ENCODE assay signal across 10 cellular contexts in genomic region chr5:36153727-36154126, GRCh38. TPM values are rescaled to one million over a fixed set of nuclear protein-coding genes. Genes with fewer than 3 reads are reported as not detected.
A peak's percentile ranks its signal among the peaks of the same experiment; 100 is the strongest.
DNase-seq lines count a peak whose midpoint lies in the region; ATAC-seq, FAIRE-seq and TF ChIP-seq lines count a peak whose summit lies in the region.
"Had no signal": no experiment of that assay in that cellular context is flagged by ENCODE, and none has a peak within 500 bp of the region (broad histone marks: within the 10 kb centered on the region; RNA-seq: fewer than 3 reads in every experiment).

No MANE protein-coding gene starts in this region.

- H4K20me1 ChIP-seq in DND-41 (ENCODE audit: insufficient read depth, low read length), result peaks cover 21% of the 10 kb centered on the region; the same call in 1 of the 2 replicates
- H4K20me1 ChIP-seq in K562 (replicated peaks; ENCODE audit: control insufficient read depth, insufficient read depth, low read length), result no peaks in the 10 kb centered on the region

- peak overlapping the region; percentile 88 for H3K4me2 ChIP-seq in DND-41 (ENCODE audit: insufficient read depth, low read length)
- peak overlapping the region; percentile 98 for H3K4me2 ChIP-seq in K562 (ENCODE audit: insufficient read depth, low read length)

- no peaks in the 10 kb centered on the region for H3K9me1 ChIP-seq in K562 (ENCODE audit: control insufficient read depth, insufficient read depth, low read length)

- CTCF ChIA-PET in K562 (lab: Yijun Ruan, JAX; ENCODE audit: low intra/inter-chr PET ratio), result no interaction called here

- H3K36me3 ChIP-seq in DND-41 (ENCODE audit: insufficient read depth, low read length) (peaks cover 59% of the 10 kb centered on the region), MG63 (peaks cover 61% of the 10 kb centered on the region), K562 (ENCODE audit: control insufficient read depth, insufficient read depth, low read length) (peaks cover 61% of the 10 kb centered on the region), stomach (peaks cover 0 to 37% (median 34%) of the 10 kb centered on the region in 4 donors)
- H3K36me3 ChIP-seq: thoracic aorta had no signal

- FAIRE-seq in K562 (lab: Jason Lieb, UNC), result no peak

- WGBS in K562 (ENCODE audit: insufficient coverage, low coverage, missing lambda C conversion rate), result 63% methylated on average over 4 of the region's 4 CpGs
- WGBS in stomach, 5 donors, result 25 to 60% (median 47%) methylated on average over 4 of the region's 4 CpGs

- H3K27ac Mint-ChIP-seq in neural crest cell (ENCODE audit: unreplicated experiment), result no peak overlapping the region

- H3K9ac ChIP-seq in DND-41 (ENCODE audit: low read depth, low read length) (peak overlapping the region; percentile 65), K562 (ENCODE audit: insufficient read depth in 1 of 2, low read depth in 2 of 2, low read length in 2 of 2) (peak overlapping the region; percentile 56 to 88; a peak in 3 of 4 replicates)

- H3K79me2 ChIP-seq in DND-41 (ENCODE audit: insufficient read depth, low read length) (peaks cover 98% of the 10 kb centered on the region), K562 (ENCODE audit: control insufficient read depth, insufficient read depth, low read length) (peaks cover 93% of the 10 kb centered on the region)

- H3K4me3 Mint-ChIP-seq in neural crest cell, result peak overlapping the region; percentile 98

- H3K9me3 Mint-ChIP-seq in neural crest cell, result no peaks in the 10 kb centered on the region

- H3K4me1 Mint-ChIP-seq in neural crest cell, result peaks cover 47% of the 10 kb centered on the region

- TF ChIP-seq EP300 in K562 (IDR thresholded peaks at IDR 0.05; ENCODE audit: low read length) (no peak), stomach (IDR thresholded peaks at IDR 0.05) (no peak)

- H3K4me1 ChIP-seq in DND-41 (ENCODE audit: insufficient read depth, low read length) (peaks cover 77% of the 10 kb centered on the region), K562 (replicated peaks in 1 of 2; ENCODE audit: control insufficient read depth in 2 of 2, insufficient read depth in 2 of 2, low read length in 2 of 2) (peaks cover 6 to 13% of the 10 kb centered on the region in 2 experiments), stomach (peaks cover 16 to 77% (median 53%) of the 10 kb centered on the region in 4 donors)

- no peak for TF ChIP-seq RAD21 in K562 (CRISPR knock-in tag; conservative IDR thresholded peaks at IDR 0.05 in 1 of 2, IDR thresholded peaks at IDR 0.05 in 1 of 2)

- in situ Hi-C loops in K562 (cut with MboI), result no loop called here

- ATAC-seq in DND-41 (ENCODE audit: insufficient read depth, low read depth) (no peak), K562 (no peak), HG02763 (IDR thresholded peaks at IDR 0.05; ENCODE audit: unreplicated experiment) (no peak)
- ATAC-seq: Panc1 had no signal

- TF ChIP-seq CTCF in DND-41 (IDR thresholded peaks at IDR 0.05; ENCODE audit: borderline replicate concordance, extremely low read depth, low read length, poor library complexity, severe bottlenecking) (no peak), K562 (IDR thresholded peaks at IDR 0.05 in 2 of 3, conservative IDR thresholded peaks at IDR 0.05 in 1 of 3; ENCODE audit: insufficient read depth in 2 of 3, low read depth in 1 of 3, low read length in 3 of 3) (no peak), neural crest cell (conservative IDR thresholded peaks at IDR 0.05) (no peak), stomach (IDR thresholded peaks at IDR 0.05) (no peak)

- H3K36me3 Mint-ChIP-seq in neural crest cell (ENCODE audit: low read depth), result peaks cover 23% of the 10 kb centered on the region

- no peak for DNase-seq in DND-41
- no peak for DNase-seq in MG63
- peak in 1 of 4 experiments; percentile 8 for DNase-seq in K562 (ENCODE audit: extremely low read depth in 1 of 4, low spot score in 3 of 4)
- DNase-seq in neural crest cell (ENCODE audit: low read depth, low spot score), result no peak
- no peak for DNase-seq in central memory CD4-positive, alpha-beta T cell
- DNase-seq in stomach, result no peak
- DNase-seq: NCI-H1436 treated with DMSO at 0.1 percent for 48 hours had no signal

- BruUV-seq in K562 (replicated peaks; lab: Mats Ljungman, UMichigan), result no TSS peak

- TF ChIP-seq POLR2A in K562 (conservative IDR thresholded peaks at IDR 0.05), result no peak
- TF ChIP-seq POLR2A in stomach (IDR thresholded peaks at IDR 0.05), result no peak

- H3K9me3 ChIP-seq in DND-41 (ENCODE audit: insufficient read depth, low read length, severe bottlenecking) (no peaks in the 10 kb centered on the region), MG63 (no peaks in the 10 kb centered on the region), K562 (replicated peaks; ENCODE audit: control insufficient read depth, insufficient read depth, low read depth, low read length) (no peaks in the 10 kb centered on the region), stomach (no peaks in the 10 kb centered on the region)
- H3K9me3 ChIP-seq: thoracic aorta had no signal

- H3K27ac ChIP-seq in DND-41 (ENCODE audit: low read length) (peak overlapping the region; percentile 60), K562 (ENCODE audit: extremely low read depth, low read depth, low read length) (peak overlapping the region; percentile 61; the same call in 1 of the 3 replicates), stomach (no peak overlapping the region)
- H3K27ac ChIP-seq: thoracic aorta had no signal

- H3K27me3 Mint-ChIP-seq in neural crest cell (ENCODE audit: low read depth), result no peaks in the 10 kb centered on the region

- POLR2A ChIA-PET in K562 (lab: Yijun Ruan, JAX), result interaction anchor here (0.5 to 2.0 kb wide), 6 partner anchors 12 to 149 kb away, joined by 3 to 9 read pairs (median 3); partner anchors contain the start of gene NADK2

- H2AFZ ChIP-seq in DND-41 (ENCODE audit: low read depth, low read length) (no peak overlapping the region), K562 (ENCODE audit: low read depth, low read length) (peak overlapping the region; percentile 40; the same call in 1 of the 2 replicates)

- peak overlapping the region; percentile 42 to 63; a peak in 3 of 4 replicates for H3K4me3 ChIP-seq in DND-41 (ENCODE audit: low read depth in 1 of 2, low read length in 2 of 2)
- peak overlapping the region; percentile 95 for H3K4me3 ChIP-seq in MG63
- H3K4me3 ChIP-seq in K562, result peak overlapping the region; percentile 66
- no peak overlapping the region for H3K4me3 ChIP-seq in stomach

- intact Hi-C loops in K562 (cut with micrococcal nuclease), result loop anchor here (1.0 kb wide), 1 partner anchor 74 kb away; no protein-coding TSS in a partner anchor
- intact Hi-C loops in stomach (cut with DNase I; ENCODE audit: low total_unique reads), result no loop called here

- H3K27me3 ChIP-seq in DND-41 (ENCODE audit: insufficient read depth, low read length, poor library complexity) (no peaks in the 10 kb centered on the region), MG63 (no peaks in the 10 kb centered on the region), K562 (ENCODE audit: control insufficient read depth in 2 of 2, insufficient read depth in 2 of 2, low read length in 2 of 2) (no peaks in the 10 kb centered on the region), stomach (no peaks in the 10 kb centered on the region)

RNA-seq across cellular contexts. Expression of gene SKP2, which starts 1.8 kb away (rescaled TPM):
- total RNA-seq in MG63 (2014; rRNA removed; shearing (Covaris generic); ENCODE audit: low replicate concordance), result 38.6 and 50.5 TPM in 2 replicates
- total RNA-seq in K562 (2011; cell fraction: chromatin; rRNA removed; ENCODE audit: low replicate concordance), result 28.4 and 31.8 TPM in 2 replicates
- total RNA-seq in K562 (2011; cell fraction: nucleolus; rRNA removed), result 24.7 and 27.8 TPM in 2 replicates
- 25.7 and 27.4 TPM in 2 replicates for total RNA-seq in K562 (2011; cell fraction: nucleoplasm; rRNA removed)
- total RNA-seq in K562 (2014; rRNA removed) (48.4 and 65.3 TPM in 2 replicates), K562 (2014; rRNA removed; fragmentation: Illumina TruSeq; extraction: Trizol) (77.3 and 80.8 TPM in 2 replicates), K562 (2015; rRNA removed; fragmentation: Illumina TruSeq; extraction: Trizol) (91.4 and 97.5 TPM in 2 replicates), K562 (2021) (88.6 and 103 TPM in 2 replicates), neural crest cell (147 and 153 TPM in 2 replicates), stomach (10 to 100 TPM in 4 of 5 donors, 1 to 10 TPM in 1; 4.3 to 25.7 (median 20.3) TPM)
- polyA plus RNA-seq in K562 (2011; rRNA removed) (81.4 and 84.4 TPM in 2 replicates), K562 (2014; fragmentation: Illumina TruSeq; extraction: Trizol) (62.3 and 85.4 TPM in 2 replicates), K562 (2014; fragmentation: Nextera tagmentation; extraction: Ambion mirVana) (10 to 100 TPM; 30.0 to 48.3 TPM), K562 (2014; rRNA removed) (54.1 and 60.6 TPM in 2 replicates), stomach (1 to 10 TPM; 2.4 to 4.2 (median 2.9) TPM)
- polyA plus RNA-seq in K562 (2011; cell fraction: cytosol; rRNA removed), result 56.2 and 87.8 TPM in 2 replicates
- 56.6 and 58.2 TPM in 2 replicates for polyA plus RNA-seq in K562 (2011; cell fraction: nucleus; rRNA removed)
- polyA plus RNA-seq in K562 (2012), result 36.2 and 50.9 TPM in 2 replicates
- polyA minus RNA-seq in K562 (2011; rRNA and poly(A)+ RNA removed), result 97.0 and 97.2 TPM in 2 replicates
- polyA minus RNA-seq in K562 (2011; cell fraction: cytosol; rRNA and poly(A)+ RNA removed), result 64.3 and 65.9 TPM in 2 replicates
- polyA minus RNA-seq in K562 (2011; cell fraction: nucleus; rRNA and poly(A)+ RNA removed), result 31.9 and 65.2 TPM in 2 replicates

RNA-seq across cellular contexts. Expression of gene LMBRD2, which starts 2.0 kb away (rescaled TPM):
- 6.4 and 8.4 TPM in 2 replicates for total RNA-seq in MG63 (2014; rRNA removed; shearing (Covaris generic); ENCODE audit: low replicate concordance)
- 10.5 and 36.3 TPM in 2 replicates for total RNA-seq in K562 (2011; cell fraction: chromatin; rRNA removed; ENCODE audit: low replicate concordance)
- 7.8 and 10.5 TPM in 2 replicates for total RNA-seq in K562 (2011; cell fraction: nucleolus; rRNA removed)
- total RNA-seq in K562 (2011; cell fraction: nucleoplasm; rRNA removed), result 14.8 and 27.5 TPM in 2 replicates
- total RNA-seq in K562 (2014; rRNA removed) (10.9 and 24.2 TPM in 2 replicates), K562 (2014; rRNA removed; fragmentation: Illumina TruSeq; extraction: Trizol) (13.4 and 18.0 TPM in 2 replicates), K562 (2015; rRNA removed; fragmentation: Illumina TruSeq; extraction: Trizol) (10.5 and 11.8 TPM in 2 replicates), K562 (2021) (9.7 and 10.1 TPM in 2 replicates), neural crest cell (7.7 and 9.1 TPM in 2 replicates), stomach (100 to 1,000 TPM in 1 of 5 donors, 10 to 100 TPM in 2, 1 to 10 TPM in 1, under 1 TPM in 1; 0.58 to 122 (median 10.3) TPM)
- polyA plus RNA-seq in K562 (2011; rRNA removed) (11.7 and 13.3 TPM in 2 replicates), K562 (2014; fragmentation: Illumina TruSeq; extraction: Trizol) (6.6 and 10.3 TPM in 2 replicates), K562 (2014; fragmentation: Nextera tagmentation; extraction: Ambion mirVana) (1 to 10 TPM; 2.1 to 3.3 TPM), K562 (2014; rRNA removed) (7.5 and 10.6 TPM in 2 replicates), stomach (1 to 10 TPM; 1.4 to 2.7 (median 1.7) TPM)
- 1.9 and 4.1 TPM in 2 replicates for polyA plus RNA-seq in K562 (2011; cell fraction: cytosol; rRNA removed)
- polyA plus RNA-seq in K562 (2011; cell fraction: nucleus; rRNA removed), result 12.0 and 17.9 TPM in 2 replicates
- polyA plus RNA-seq in K562 (2012), result 6.1 and 9.3 TPM in 2 replicates
- polyA minus RNA-seq in K562 (2011; rRNA and poly(A)+ RNA removed), result 26.5 and 26.7 TPM in 2 replicates
- 9.6 and 16.6 TPM in 2 replicates for polyA minus RNA-seq in K562 (2011; cell fraction: cytosol; rRNA and poly(A)+ RNA removed)
- 14.5 and 26.4 TPM in 2 replicates for polyA minus RNA-seq in K562 (2011; cell fraction: nucleus; rRNA and poly(A)+ RNA removed)

Comparison
In these comparisons a context has a peak if more than half of its experiments do, and no peak if none do; other contexts are left out.
1. H3K27ac ChIP-seq: peak in DND-41 (single experiment) and K562 (single experiment); none in stomach (0 of 5).
2. H3K4me3 ChIP-seq: peak in DND-41 (2 of 2), MG63 (single experiment) and K562 (single experiment); none in stomach (0 of 4).